ENCODE assay signal across 11 cellular contexts in genomic region chr3:153513236-153513635, GRCh38.
DNase-seq lines count a peak whose midpoint lies in the region; ATAC-seq and TF ChIP-seq lines count a peak whose summit lies in the region.
"Had no signal": no experiment of that assay in that cellular context is flagged by ENCODE, and none has a peak within 500 bp of the region (broad histone marks: within the 10 kb centered on the region; RNA-seq: fewer than 3 reads in every experiment).

No MANE protein-coding gene starts in this region.

- no peak for TF ChIP-seq POLR2A in gastrocnemius medialis (IDR thresholded peaks at IDR 0.05)

- H3K4me3 ChIP-seq in Panc1 (ENCODE audit: low read depth in 2 of 2, low read length in 2 of 2) (no peak overlapping the region), gastrocnemius medialis (no peak overlapping the region), MG63 (no peak overlapping the region), left lung (no peak overlapping the region)

- H3K27me3 ChIP-seq in Panc1 (ENCODE audit: control insufficient read depth, insufficient read depth, low read length): no peaks in the 10 kb centered on the region
- H3K27me3 ChIP-seq in foreskin keratinocyte: no peaks in the 10 kb centered on the region
- no peaks in the 10 kb centered on the region for H3K27me3 ChIP-seq in gastrocnemius medialis
- no peaks in the 10 kb centered on the region for H3K27me3 ChIP-seq in MG63
- H3K27me3 ChIP-seq in left lung: no peaks in the 10 kb centered on the region

- H3K4me1 ChIP-seq in Panc1 (ENCODE audit: control insufficient read depth, insufficient read depth, low read length) (no peaks in the 10 kb centered on the region), foreskin keratinocyte (no peaks in the 10 kb centered on the region), gastrocnemius medialis (no peaks in the 10 kb centered on the region), left lung (no peaks in the 10 kb centered on the region)

- no peaks in the 10 kb centered on the region for H3K9me3 ChIP-seq in Panc1 (ENCODE audit: control insufficient read depth, insufficient read depth, low read depth, low read length)
- H3K9me3 ChIP-seq in gastrocnemius medialis: no peaks in the 10 kb centered on the region
- 0 out of 2 replicates have a peak, but pooled peaks cover 2% of the 10 kb centered on the region for H3K9me3 ChIP-seq in MG63
- peaks cover 0 to 9% of the 10 kb centered on the region in 2 donors for H3K9me3 ChIP-seq in left lung

- BruUV-seq in Panc1 (replicated peaks; lab: Mats Ljungman, UMichigan): no TSS peak

- TF ChIP-seq CTCF in GM12873 (IDR thresholded peaks at IDR 0.05; ENCODE audit: insufficient read depth, low read depth, low read length, missing control alignments) (peak; percentile 44), Panc1 (IDR thresholded peaks at IDR 0.05) (peak; percentile 45), foreskin keratinocyte (conservative IDR thresholded peaks at IDR 0.05) (peak; percentile 43), gastrocnemius medialis (IDR thresholded peaks at IDR 0.05 in 4 of 5, conservative IDR thresholded peaks at IDR 0.05 in 1 of 5) (no peak), left lung (IDR thresholded peaks at IDR 0.05) (no peak)

- POLR2A ChIA-PET in Panc1 (lab: Charles Lee): no interaction called here

- H3K36me3 ChIP-seq in Panc1 (ENCODE audit: control insufficient read depth, insufficient read depth, low read length) (no peaks in the 10 kb centered on the region), gastrocnemius medialis (no peaks in the 10 kb centered on the region), MG63 (no peaks in the 10 kb centered on the region), left lung (no peaks in the 10 kb centered on the region)

- no peak overlapping the region for H3K27ac ChIP-seq in Panc1 (ENCODE audit: low read length)
- H3K27ac ChIP-seq in foreskin keratinocyte: no peak overlapping the region
- no peak overlapping the region for H3K27ac ChIP-seq in gastrocnemius medialis
- H3K27ac ChIP-seq in left lung: no peak overlapping the region

- intact Hi-C loops in Panc1 (cut with micrococcal nuclease; ENCODE audit: unreplicated experiment) (no loop called here), gastrocnemius medialis (cut with DNase I; ENCODE audit: low total_unique reads) (no loop called here), left lung (cut with DNase I) (no loop called here)

- CTCF ChIA-PET in Panc1 (lab: Charles Lee): no interaction called here

- DNase-seq in AG08395 (ENCODE audit: low spot score) (peak; percentile 3), Panc1 (ENCODE audit: low read depth, low spot score) (no peak), foreskin keratinocyte (peak in 1 of 2 donors; percentile 17), gastrocnemius medialis (no peak), MG63 (no peak), left lung (no peak)
- no peak for DNase-seq in activated CD8-positive, alpha-beta memory T cell treated with anti-CD3 and anti-CD28 coated beads for 24 hours
- DNase-seq: activated CD4-positive, alpha-beta T cell treated with anti-CD3 and anti-CD28 coated beads, Interleukin-2, amount 50 U/mL, for 1 hour; effector memory CD4-positive, alpha-beta T cell; NCI-H1417 treated with DMSO at 0.1 percent for 48 hours had no signal

- no peak for ATAC-seq in Panc1
- ATAC-seq in foreskin keratinocyte: no peak
- ATAC-seq in gastrocnemius medialis: no peak
- no peak for ATAC-seq in left lung

- in situ Hi-C loops in Panc1 (cut with HindIII; ENCODE audit: low pct_unique_long_range_greater_than_20kb, low sequenced_read_pairs) (no loop called here), gastrocnemius medialis (cut with MboI; ENCODE audit: low sequenced_read_pairs in 4 of 4) (no loop called here)

Comparison
In these comparisons a context has a peak if more than half of its experiments do, and no peak if none do; other contexts are left out.
1. CTCF ChIP-seq: peak in GM12873 (single experiment), Panc1 (single experiment) and foreskin keratinocyte (single experiment); none in gastrocnemius medialis (0 of 5) and left lung (0 of 2).